Comparison of ENCODE assay signal across 26 cellular contexts in the genomic region with DNA sequence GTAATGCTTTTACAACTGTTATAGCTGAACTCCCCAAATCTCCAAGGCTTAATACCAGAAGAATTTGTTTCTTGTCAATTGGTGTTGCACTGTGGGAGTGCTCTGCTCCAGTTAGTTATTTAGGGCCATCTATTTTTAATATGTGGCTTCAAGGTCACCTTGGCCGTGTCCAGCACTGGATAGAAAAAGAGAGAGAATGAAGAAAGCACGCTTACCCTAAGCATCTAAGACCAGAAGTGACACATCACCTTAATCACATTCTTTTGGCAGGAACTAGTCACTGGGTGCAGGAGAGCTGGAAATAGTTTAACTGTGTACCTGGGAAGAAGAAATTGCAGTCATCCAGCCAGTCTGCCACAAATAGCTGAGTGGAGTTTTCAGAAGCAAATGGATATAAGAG.
"Had no signal": no experiment of that assay in that cellular context is flagged by ENCODE, and none has a peak within 500 bp of the region (broad histone marks: within the 10 kb centered on the region; RNA-seq: fewer than 3 reads in every experiment).

No MANE protein-coding gene starts in this region.

- H3K4me3 ChIP-seq: hepatocyte, neural progenitor cell, sigmoid colon, SK-N-MC, smooth muscle cell, thyroid gland had no signal

- H3K27me3 ChIP-seq: hepatocyte, neural progenitor cell, sigmoid colon, thyroid gland had no signal

- DNase-seq: activated CD4-positive, alpha-beta T cell treated with anti-CD3 and anti-CD28 coated beads for 48 hours; activated CD4-positive, alpha-beta T cell treated with anti-CD3 and anti-CD28 coated beads, Interleukin-2, amount 50 U/mL, for 48 hours; activated CD8-positive, alpha-beta memory T cell treated with anti-CD3 and anti-CD28 coated beads for 24 hours; activated effector memory CD4-positive, alpha-beta T cell treated with Interleukin-2 at 50 U/mL for 16 hours; activated naive CD4-positive, alpha-beta T cell treated with Interleukin-2 at 50 U/mL for 16 hours; anterior cingulate cortex; foreskin fibroblast; immature natural killer cell; kidney; midbrain; naive thymus-derived CD8-positive, alpha-beta T cell; posterior cingulate gyrus; sigmoid colon; stimulated activated CD4-positive, alpha-beta T cell treated with anti-CD3 and anti-CD28 coated beads, Interleukin-1b, Interleukin-23, amount 100 ng/mL, for 48 hours; stimulated activated CD4-positive, alpha-beta T cell treated with anti-CD3 and anti-CD28 coated beads, Interleukin-4, amount 100 ng/mL, for 4 hours; stimulated activated CD8-positive, alpha-beta memory T cell treated with anti-CD3 and anti-CD28 coated beads, Interleukin-4, amount 100 ng/mL, for 48 hours; stimulated activated naive CD8-positive, alpha-beta T cell treated with anti-CD3 and anti-CD28 coated beads, Interleukin-15, amount 100 ng/mL, for 72 hours; substantia nigra; T-helper 9 cell; thyroid gland had no signal

- H3K36me3 ChIP-seq: neural progenitor cell, sigmoid colon, thyroid gland had no signal

- H3K4me1 ChIP-seq: neural progenitor cell, sigmoid colon, thyroid gland had no signal

- ATAC-seq: esophagus mucosa; naive thymus-derived CD8-positive, alpha-beta T cell; stimulated activated naive CD8-positive, alpha-beta T cell treated with anti-CD3 and anti-CD28 coated beads, Interleukin-15, amount 100 ng/mL, for 72 hours had no signal

- H3K27ac ChIP-seq: hepatocyte, neural progenitor cell, sigmoid colon, SK-N-MC, thyroid gland, VCaP had no signal

- H3K9me3 ChIP-seq: thyroid gland had no signal
